Comparison of ENCODE assay signal across 11 cellular contexts in the genomic region with DNA sequence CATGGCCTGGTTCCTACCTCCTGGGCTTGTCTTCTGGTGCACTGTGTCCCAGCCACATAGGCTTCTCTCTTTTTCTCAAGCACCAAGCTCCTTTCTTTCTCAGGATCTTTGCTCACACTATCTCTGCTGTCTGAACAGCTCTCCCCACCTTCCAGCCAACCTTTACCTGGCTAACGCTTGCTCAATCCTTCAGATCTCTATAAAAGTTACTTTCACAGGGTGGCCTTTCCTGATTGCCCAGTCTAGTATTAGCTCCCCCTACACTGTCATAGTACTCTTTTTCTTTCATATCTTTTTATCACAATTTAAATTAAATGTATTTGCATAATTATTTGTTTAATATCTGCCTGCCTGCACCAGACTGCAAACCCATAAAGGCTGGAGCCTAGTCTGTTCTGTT. TPM values are rescaled to one million over a fixed set of nuclear protein-coding genes. Genes with fewer than 3 reads are reported as not detected.
DNase-seq lines count a peak whose midpoint lies in the region; ATAC-seq, FAIRE-seq and TF ChIP-seq lines count a peak whose summit lies in the region.
"Had no signal": no experiment of that assay in that cellular context is flagged by ENCODE, and none has a peak within 500 bp of the region (broad histone marks: within the 10 kb centered on the region; RNA-seq: fewer than 3 reads in every experiment).

No MANE protein-coding gene starts in this region.

- peaks cover 43% of the 10 kb centered on the region for H3K4me1 ChIP-seq in CD4-positive, CD25-positive, alpha-beta regulatory T cell (ENCODE audit: control insufficient read depth, insufficient read depth, low read length, poor library complexity, severe bottlenecking)
- peaks cover 16 to 30% (median 25%) of the 10 kb centered on the region in 4 donors for H3K4me1 ChIP-seq in upper lobe of left lung

- H3K27me3 Mint-ChIP-seq in CD4-positive, CD25-positive, alpha-beta regulatory T cell, result no peaks in the 10 kb centered on the region
- no peaks in the 10 kb centered on the region for H3K27me3 Mint-ChIP-seq in activated T-helper 1 cell treated with anti-CD3 and anti-CD28 coated beads, Interleukin-12 subunit alpha, Interleukin-12 subunit beta, Interleukin-2, Interleukin-4 antibody, amounts not matched to agents 30 ng/mL and 10 ng/mL and 1 ng/mL, durations not matched to agents 14 hours and 24 hours and 36 hours (ENCODE audit: insufficient read depth)
- no peaks in the 10 kb centered on the region for H3K27me3 Mint-ChIP-seq in naive B cell

- peaks cover 26% of the 10 kb centered on the region for H3K36me3 Mint-ChIP-seq in CD4-positive, CD25-positive, alpha-beta regulatory T cell
- H3K36me3 Mint-ChIP-seq in activated T-helper 1 cell treated with anti-CD3 and anti-CD28 coated beads, Interleukin-12 subunit alpha, Interleukin-12 subunit beta, Interleukin-2, Interleukin-4 antibody, amounts not matched to agents 30 ng/mL and 10 ng/mL and 1 ng/mL, durations not matched to agents 14 hours and 24 hours and 36 hours (ENCODE audit: low read depth), result peaks cover 41% of the 10 kb centered on the region
- peaks cover 17 to 27% of the 10 kb centered on the region in 2 donors for H3K36me3 Mint-ChIP-seq in naive B cell

- TF ChIP-seq POLR2A in upper lobe of left lung (IDR thresholded peaks at IDR 0.05), result no peak

- CTCF ChIA-PET in RWPE1 (lab: Yijun Ruan, JAX), result no interaction called here

- H3K9me3 ChIP-seq in CD4-positive, CD25-positive, alpha-beta regulatory T cell (ENCODE audit: control insufficient read depth in 2 of 2, low read length in 2 of 2), result peaks cover 12 to 13% of the 10 kb centered on the region in 2 experiments
- peaks cover 0 to 8% (median 2%) of the 10 kb centered on the region in 4 donors for H3K9me3 ChIP-seq in upper lobe of left lung

- H3K4me3 ChIP-seq in CD4-positive, CD25-positive, alpha-beta regulatory T cell (ENCODE audit: low read depth, low read length), result peak overlapping the region; percentile 97
- H3K4me3 ChIP-seq in upper lobe of left lung, result no peak overlapping the region

- no peak for DNase-seq in CD4-positive, CD25-positive, alpha-beta regulatory T cell
- DNase-seq in GM19239 (ENCODE audit: insufficient read length, low spot score) (no peak), naive B cell (no peak), RWPE1 (ENCODE audit: low spot score) (no peak), upper lobe of left lung (no peak), DMS114 treated with DMSO at 0.1 percent for 48 hours (lab: John Stamatoyannopoulos, UW; ENCODE audit: unreplicated experiment) (no peak)
- no peak for DNase-seq in activated T-helper 1 cell treated with anti-CD3 and anti-CD28 coated beads, Interleukin-12 subunit alpha, Interleukin-12 subunit beta, Interleukin-2, Interleukin-4 antibody, amounts not matched to agents 30 ng/mL and 10 ng/mL and 1 ng/mL, durations not matched to agents 14 hours and 24 hours and 36 hours (ENCODE audit: low spot score)
- DNase-seq: aorta, NCI-H2029, transverse colon had no signal

- ATAC-seq in CD4-positive, CD25-positive, alpha-beta regulatory T cell (ENCODE audit: low read depth in 2 of 2), result no peak
- no peak for ATAC-seq in naive B cell (ENCODE audit: low read depth in 2 of 2)
- no peak for ATAC-seq in HG02678 (IDR thresholded peaks at IDR 0.05; ENCODE audit: unreplicated experiment)
- no peak for ATAC-seq in upper lobe of left lung (ENCODE audit: low FRiP score in 2 of 2)

- H3K9me3 Mint-ChIP-seq in CD4-positive, CD25-positive, alpha-beta regulatory T cell, result peaks cover 1 to 14% (median 7%) of the 10 kb centered on the region in 7 donors
- peaks cover 33% of the 10 kb centered on the region for H3K9me3 Mint-ChIP-seq in activated T-helper 1 cell treated with anti-CD3 and anti-CD28 coated beads, Interleukin-12 subunit alpha, Interleukin-12 subunit beta, Interleukin-2, Interleukin-4 antibody, amounts not matched to agents 30 ng/mL and 10 ng/mL and 1 ng/mL, durations not matched to agents 14 hours and 24 hours and 36 hours
- H3K9me3 Mint-ChIP-seq in naive B cell, result peaks cover 9 to 18% (median 11%) of the 10 kb centered on the region in 7 donors

- intact Hi-C loops in activated T-helper 1 cell treated with anti-CD3 and anti-CD28 coated beads, Interleukin-12 subunit alpha, Interleukin-12 subunit beta, Interleukin-2, Interleukin-4 antibody, amounts not matched to agents 30 ng/mL and 10 ng/mL and 1 ng/mL, durations not matched to agents 14 hours and 24 hours and 36 hours (cut with micrococcal nuclease), result no loop called here

- peak overlapping the region; percentile 76 to 97 (median 92) for H3K27ac Mint-ChIP-seq in CD4-positive, CD25-positive, alpha-beta regulatory T cell
- H3K27ac Mint-ChIP-seq in activated T-helper 1 cell treated with anti-CD3 and anti-CD28 coated beads, Interleukin-12 subunit alpha, Interleukin-12 subunit beta, Interleukin-2, Interleukin-4 antibody, amounts not matched to agents 30 ng/mL and 10 ng/mL and 1 ng/mL, durations not matched to agents 14 hours and 24 hours and 36 hours, result peak overlapping the region; percentile 84
- H3K27ac Mint-ChIP-seq in naive B cell, result peak overlapping the region in 3 of 6 donors; percentile 76 to 84 (median 80)

- peak overlapping the region; percentile 91 to 97 (median 95) for H3K4me3 Mint-ChIP-seq in CD4-positive, CD25-positive, alpha-beta regulatory T cell
- H3K4me3 Mint-ChIP-seq in activated T-helper 1 cell treated with anti-CD3 and anti-CD28 coated beads, Interleukin-12 subunit alpha, Interleukin-12 subunit beta, Interleukin-2, Interleukin-4 antibody, amounts not matched to agents 30 ng/mL and 10 ng/mL and 1 ng/mL, durations not matched to agents 14 hours and 24 hours and 36 hours, result peak overlapping the region; percentile 98
- H3K4me3 Mint-ChIP-seq in naive B cell, result peak overlapping the region in 7 of 8 donors; percentile 79 to 96 (median 88)

- peaks cover 7% of the 10 kb centered on the region for H3K36me3 ChIP-seq in CD4-positive, CD25-positive, alpha-beta regulatory T cell (ENCODE audit: control insufficient read depth, insufficient read depth, low read length)
- no peaks in the 10 kb centered on the region for H3K36me3 ChIP-seq in upper lobe of left lung

- peaks cover 42 to 64% (median 59%) of the 10 kb centered on the region in 4 donors for H3K4me1 Mint-ChIP-seq in CD4-positive, CD25-positive, alpha-beta regulatory T cell
- H3K4me1 Mint-ChIP-seq in activated T-helper 1 cell treated with anti-CD3 and anti-CD28 coated beads, Interleukin-12 subunit alpha, Interleukin-12 subunit beta, Interleukin-2, Interleukin-4 antibody, amounts not matched to agents 30 ng/mL and 10 ng/mL and 1 ng/mL, durations not matched to agents 14 hours and 24 hours and 36 hours (ENCODE audit: low read depth), result peaks cover 58% of the 10 kb centered on the region
- H3K4me1 Mint-ChIP-seq in naive B cell, result peaks cover 45 to 54% (median 52%) of the 10 kb centered on the region in 3 donors

- peak overlapping the region; percentile 77 for H3K27ac ChIP-seq in CD4-positive, CD25-positive, alpha-beta regulatory T cell (ENCODE audit: insufficient read depth, low read length, poor library complexity, severe bottlenecking)
- H3K27ac ChIP-seq in RWPE1 (no peak overlapping the region), upper lobe of left lung (peak overlapping the region in 1 of 4 donors; percentile 23)

- TF ChIP-seq CTCF in RWPE1 (conservative IDR thresholded peaks at IDR 0.05; ENCODE audit: low read depth) (no peak), upper lobe of left lung (IDR thresholded peaks at IDR 0.05) (no peak)

- no peak for TF ChIP-seq EP300 in upper lobe of left lung (IDR thresholded peaks at IDR 0.05)

- WGBS in upper lobe of left lung, 2 donors, result 94 to 100% methylated on average over 1 of the region's 1 CpG

- H3K27me3 ChIP-seq in CD4-positive, CD25-positive, alpha-beta regulatory T cell (ENCODE audit: control insufficient read depth, insufficient read depth, low read length), result no peaks in the 10 kb centered on the region
- H3K27me3 ChIP-seq in upper lobe of left lung, result no peaks in the 10 kb centered on the region
- H3K27me3 ChIP-seq: transverse colon had no signal

- POLR2A ChIA-PET in RWPE1 (lab: Yijun Ruan, JAX; ENCODE audit: low non-redundant PET), result no interaction called here

- peak; percentile 35 for FAIRE-seq in GM19239 (lab: Jason Lieb, UNC)

RNA-seq across cellular contexts. Expression of gene PARP11, which starts 3.8 kb away (rescaled TPM):
- total RNA-seq in CD4-positive, CD25-positive, alpha-beta regulatory T cell, result 16.1 TPM
- polyA plus RNA-seq in CD4-positive, CD25-positive, alpha-beta regulatory T cell, result 10 to 100 TPM in 1 of 4 donors, 1 to 10 TPM in 3; 5.2 to 11.3 (median 6.4) TPM
- total RNA-seq in activated T-helper 1 cell treated with anti-CD3 and anti-CD28 coated beads, Interleukin-12 subunit alpha, Interleukin-12 subunit beta, Interleukin-2, Interleukin-4 antibody, amounts not matched to agents 30 ng/mL and 10 ng/mL and 1 ng/mL, durations not matched to agents 14 hours and 24 hours and 36 hours, result 13.2 and 13.9 TPM in 2 replicates
- 10 to 100 TPM in 1 of 6 donors, 1 to 10 TPM in 5; 6.5 to 10.5 (median 8.7) TPM for polyA plus RNA-seq in naive B cell (ENCODE audit: low read depth in 6 of 6)
- total RNA-seq in upper lobe of left lung, result 10 to 100 TPM in 2 of 6 donors, 1 to 10 TPM in 4; 3.8 to 10.8 (median 8.5) TPM
